ENCODE assay signal across 1 cellular context in the genomic region with DNA sequence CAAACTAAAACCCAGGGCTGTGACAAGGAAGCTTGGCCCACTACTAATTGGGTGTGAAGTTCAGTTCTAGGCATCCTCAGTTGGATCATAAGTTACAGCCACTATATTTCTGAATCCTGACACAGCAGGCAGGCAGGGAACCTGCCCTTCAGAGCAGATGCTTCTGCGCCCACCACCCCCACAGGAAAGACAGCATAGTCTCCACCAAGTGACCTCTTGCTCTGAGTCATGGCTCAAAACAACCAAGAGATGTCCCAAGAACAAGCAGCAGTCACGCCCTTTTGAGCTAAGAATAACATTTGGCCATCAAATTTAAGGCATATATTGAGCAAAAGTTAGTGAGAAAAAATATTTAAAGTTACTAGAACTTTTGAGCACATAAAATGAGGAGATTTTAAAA.
TF ChIP-seq lines count a peak whose summit lies in the region.

No MANE protein-coding gene starts in this region.

TF ChIP-seq in GM12878, 131 proteins besides CTCF, POLR2A, EP300 and RAD21 (continued from another document):
- TF ChIP-seq, protein P1, sequence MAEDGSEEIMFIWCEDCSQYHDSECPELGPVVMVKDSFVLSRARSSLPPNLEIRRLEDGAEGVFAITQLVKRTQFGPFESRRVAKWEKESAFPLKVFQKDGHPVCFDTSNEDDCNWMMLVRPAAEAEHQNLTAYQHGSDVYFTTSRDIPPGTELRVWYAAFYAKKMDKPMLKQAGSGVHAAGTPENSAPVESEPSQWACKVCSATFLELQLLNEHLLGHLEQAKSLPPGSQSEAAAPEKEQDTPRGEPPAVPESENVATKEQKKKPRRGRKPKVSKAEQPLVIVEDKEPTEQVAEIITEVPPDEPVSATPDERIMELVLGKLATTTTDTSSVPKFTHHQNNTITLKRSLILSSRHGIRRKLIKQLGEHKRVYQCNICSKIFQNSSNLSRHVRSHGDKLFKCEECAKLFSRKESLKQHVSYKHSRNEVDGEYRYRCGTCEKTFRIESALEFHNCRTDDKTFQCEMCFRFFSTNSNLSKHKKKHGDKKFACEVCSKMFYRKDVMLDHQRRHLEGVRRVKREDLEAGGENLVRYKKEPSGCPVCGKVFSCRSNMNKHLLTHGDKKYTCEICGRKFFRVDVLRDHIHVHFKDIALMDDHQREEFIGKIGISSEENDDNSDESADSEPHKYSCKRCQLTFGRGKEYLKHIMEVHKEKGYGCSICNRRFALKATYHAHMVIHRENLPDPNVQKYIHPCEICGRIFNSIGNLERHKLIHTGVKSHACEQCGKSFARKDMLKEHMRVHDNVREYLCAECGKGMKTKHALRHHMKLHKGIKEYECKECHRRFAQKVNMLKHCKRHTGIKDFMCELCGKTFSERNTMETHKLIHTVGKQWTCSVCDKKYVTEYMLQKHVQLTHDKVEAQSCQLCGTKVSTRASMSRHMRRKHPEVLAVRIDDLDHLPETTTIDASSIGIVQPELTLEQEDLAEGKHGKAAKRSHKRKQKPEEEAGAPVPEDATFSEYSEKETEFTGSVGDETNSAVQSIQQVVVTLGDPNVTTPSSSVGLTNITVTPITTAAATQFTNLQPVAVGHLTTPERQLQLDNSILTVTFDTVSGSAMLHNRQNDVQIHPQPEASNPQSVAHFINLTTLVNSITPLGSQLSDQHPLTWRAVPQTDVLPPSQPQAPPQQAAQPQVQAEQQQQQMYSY (CRISPR knock-in tag; IDR thresholded peaks at IDR 0.05): no peak
- TF ChIP-seq IKZF2 (IDR thresholded peaks at IDR 0.05) (no peak), ZNF207 (IDR thresholded peaks at IDR 0.05; ENCODE audit: borderline replicate concordance) (no peak), STAT1 (conservative IDR thresholded peaks at IDR 0.05) (no peak)
- TF ChIP-seq, protein P2, sequence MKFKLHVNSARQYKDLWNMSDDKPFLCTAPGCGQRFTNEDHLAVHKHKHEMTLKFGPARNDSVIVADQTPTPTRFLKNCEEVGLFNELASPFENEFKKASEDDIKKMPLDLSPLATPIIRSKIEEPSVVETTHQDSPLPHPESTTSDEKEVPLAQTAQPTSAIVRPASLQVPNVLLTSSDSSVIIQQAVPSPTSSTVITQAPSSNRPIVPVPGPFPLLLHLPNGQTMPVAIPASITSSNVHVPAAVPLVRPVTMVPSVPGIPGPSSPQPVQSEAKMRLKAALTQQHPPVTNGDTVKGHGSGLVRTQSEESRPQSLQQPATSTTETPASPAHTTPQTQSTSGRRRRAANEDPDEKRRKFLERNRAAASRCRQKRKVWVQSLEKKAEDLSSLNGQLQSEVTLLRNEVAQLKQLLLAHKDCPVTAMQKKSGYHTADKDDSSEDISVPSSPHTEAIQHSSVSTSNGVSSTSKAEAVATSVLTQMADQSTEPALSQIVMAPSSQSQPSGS (IDR thresholded peaks at IDR 0.05; ENCODE audit: low read length): no peak
